In the genomic region with DNA sequence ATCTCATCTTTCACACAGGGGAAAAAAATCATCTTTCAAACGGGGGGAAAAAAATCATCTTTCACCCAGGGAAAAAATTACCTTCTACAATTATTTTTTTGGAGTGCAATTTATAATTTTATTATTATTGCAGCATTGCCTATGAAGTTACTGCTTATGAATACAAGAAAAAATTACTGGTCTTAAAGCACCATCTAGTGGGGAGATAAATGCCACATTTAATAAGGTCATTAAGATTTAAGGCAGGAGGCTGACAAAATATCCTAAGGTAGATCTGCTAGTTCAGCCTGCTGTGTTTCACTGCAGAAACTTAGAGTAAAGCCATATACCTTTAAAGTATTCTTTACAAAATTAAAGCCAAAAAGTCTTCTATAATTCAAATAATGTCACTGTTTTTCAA, we compare ENCODE assay signal across 8 cellular contexts. TPM values are rescaled to one million over a fixed set of nuclear protein-coding genes. Genes with fewer than 3 reads are reported as not detected.
DNase-seq lines count a peak whose midpoint lies in the region; ATAC-seq and TF ChIP-seq lines count a peak whose summit lies in the region.

No MANE protein-coding gene starts in this region.

- no peaks in the 10 kb centered on the region for H3K9me2 ChIP-seq in hepatocyte (replicated peaks; ENCODE audit: insufficient read depth)

- H3K27me3 ChIP-seq in hepatocyte = no peaks in the 10 kb centered on the region

- no peaks in the 10 kb centered on the region for H3K36me3 ChIP-seq in hepatocyte (replicated peaks; ENCODE audit: insufficient read depth, low read depth)

- no peaks in the 10 kb centered on the region for H3K79me2 ChIP-seq in hepatocyte

- H3K4me1 ChIP-seq in hepatocyte (ENCODE audit: insufficient read depth) = no peaks in the 10 kb centered on the region

- TF ChIP-seq CTCF in GM13976 (IDR thresholded peaks at IDR 0.05; ENCODE audit: borderline replicate concordance, control extremely low read depth, extremely low read depth, insufficient read depth, missing control alignments) (peak; percentile 12), hepatocyte (IDR thresholded peaks at IDR 0.05; ENCODE audit: poor library complexity) (peak; percentile 59)

- no peak overlapping the region for H3K4me3 ChIP-seq in hepatocyte

- no peaks in the 10 kb centered on the region for H3K9me3 Mint-ChIP-seq in activated T-cell treated with anti-CD3 and anti-CD28 coated beads, Interleukin-2, amount 50 U/mL, for 72 hours

- H3K27me3 Mint-ChIP-seq in activated T-cell treated with anti-CD3 and anti-CD28 coated beads, Interleukin-2, amount 50 U/mL, for 72 hours (ENCODE audit: low read depth) = no peaks in the 10 kb centered on the region

- no peaks in the 10 kb centered on the region for H4K20me1 ChIP-seq in hepatocyte (ENCODE audit: insufficient read depth, poor library complexity, severe bottlenecking)

- no peak overlapping the region for H3K4me3 Mint-ChIP-seq in activated T-cell treated with anti-CD3 and anti-CD28 coated beads, Interleukin-2, amount 50 U/mL, for 72 hours

- DNase-seq in A172 (ENCODE audit: low spot score) (peak; percentile 47), GM13976 (ENCODE audit: low spot score) (no peak), SW480 (ENCODE audit: low spot score) (peak; percentile 39), hepatocyte (ENCODE audit: low spot score) (peak; percentile 51), NCI-H524 treated with DMSO at 0.1 percent for 48 hours (lab: John Stamatoyannopoulos, UW) (no peak)
- DNase-seq in activated T-cell treated with anti-CD3 and anti-CD28 coated beads, Interleukin-2, amount 50 U/mL, for 72 hours = no peak

- H3K27ac ChIP-seq in hepatocyte = no peak overlapping the region

- no peaks in the 10 kb centered on the region for H3K9me3 ChIP-seq in hepatocyte (ENCODE audit: low read depth)

- 79% methylated on average over 1 of the region's 1 CpG for whole genome bisulfite sequencing in hepatocyte (ENCODE audit: low lambda C conversion rate, missing lambda C conversion rate)

- no peak overlapping the region for H3K27ac Mint-ChIP-seq in activated T-cell treated with anti-CD3 and anti-CD28 coated beads, Interleukin-2, amount 50 U/mL, for 72 hours

- no peak overlapping the region for H3K4me2 ChIP-seq in hepatocyte

- no peaks in the 10 kb centered on the region for H3K4me1 Mint-ChIP-seq in activated T-cell treated with anti-CD3 and anti-CD28 coated beads, Interleukin-2, amount 50 U/mL, for 72 hours (ENCODE audit: low read depth)

- in situ Hi-C loops in GM13976 (cut with MboI; ENCODE audit: low sequenced_read_pairs, unreplicated experiment) = no loop called here

- no peak overlapping the region for H2AFZ ChIP-seq in hepatocyte

- ATAC-seq in HG03442 (IDR thresholded peaks at IDR 0.05; ENCODE audit: unreplicated experiment) = no peak
- ATAC-seq in HG02938 (IDR thresholded peaks at IDR 0.05; ENCODE audit: unreplicated experiment) = no peak
- ATAC-seq in activated T-cell treated with anti-CD3 and anti-CD28 coated beads, Interleukin-2, amount 50 U/mL, for 72 hours (replicated peaks in 1 of 2) = no peak

- peaks cover 8 to 24% of the 10 kb centered on the region in 2 donors for H3K36me3 Mint-ChIP-seq in activated T-cell treated with anti-CD3 and anti-CD28 coated beads, Interleukin-2, amount 50 U/mL, for 72 hours (ENCODE audit: insufficient read depth in 2 of 2)

RNA-seq across cellular contexts. Expression of a gene that starts 13.7 kb away (rescaled TPM):
- 66.0 and 68.8 TPM in 2 replicates for total RNA-seq in A172 (2014; rRNA removed; shearing (Covaris generic))
- 2.7 and 3.2 TPM in 2 replicates for total RNA-seq in hepatocyte
- 3.2 and 4.0 TPM in 2 replicates for polyA plus RNA-seq in hepatocyte
- 10 to 100 TPM; 36.5 to 37.1 TPM for total RNA-seq in activated T-cell treated with anti-CD3 and anti-CD28 coated beads, Interleukin-2, amount 50 U/mL, for 72 hours

Comparison
In these comparisons a context has a peak if more than half of its experiments do, and no peak if none do; other contexts are left out.
1. DNase-seq: peak in A172 (single experiment), SW480 (single experiment) and hepatocyte (single experiment); none in GM13976 (single experiment), NCI-H524 treated with DMSO at 0.1 percent for 48 hours (single experiment) and activated T-cell treated with anti-CD3 and anti-CD28 coated beads, Interleukin-2, amount 50 U/mL, for 72 hours (0 of 2).